Comparison of ENCODE assay signal across 9 cellular contexts in the genomic region with DNA sequence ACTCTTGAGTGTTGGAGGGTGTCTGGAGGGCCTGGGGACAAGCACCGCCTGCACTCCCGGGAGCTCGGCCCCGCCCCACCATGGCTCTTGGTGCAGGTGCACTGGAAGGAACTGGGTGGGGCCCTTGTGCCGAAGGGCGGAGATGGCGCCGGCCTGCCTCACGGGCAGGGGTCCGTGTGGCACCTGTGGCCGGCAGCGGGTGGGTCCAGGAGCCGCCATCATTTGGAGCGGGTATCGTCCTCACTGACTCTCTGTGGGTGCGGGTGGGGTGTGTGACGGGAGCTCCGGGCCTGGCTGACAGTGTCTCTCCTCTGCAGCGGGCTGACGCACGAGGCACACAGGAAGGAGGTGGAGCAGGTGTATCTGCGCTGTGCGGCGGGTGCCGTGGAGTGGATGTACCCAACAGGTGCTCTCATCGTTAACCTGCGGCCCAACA. TPM values are rescaled to one million over a fixed set of nuclear protein-coding genes. Genes with fewer than 3 reads are reported as not detected.
A peak's percentile ranks its signal among the peaks of the same experiment; 100 is the strongest.
DNase-seq lines count a peak whose midpoint lies in the region; ATAC-seq and TF ChIP-seq lines count a peak whose summit lies in the region.
"Had no signal": no experiment of that assay in that cellular context is flagged by ENCODE, and none has a peak within 500 bp of the region (broad histone marks: within the 10 kb centered on the region; RNA-seq: fewer than 3 reads in every experiment).

No MANE protein-coding gene starts in this region.

- H3K4me3 ChIP-seq in HFF-Myc (replicated peaks; ENCODE audit: low read depth, low read length) (peak overlapping the region; percentile 13), brain microvascular endothelial cell (ENCODE audit: low read depth, low read length) (no peak overlapping the region), neuronal stem cell (ENCODE audit: low read length in 2 of 2) (peak overlapping the region in 1 of 2 donors; percentile 21)

- H3K9ac ChIP-seq in neuronal stem cell (ENCODE audit: low read depth, low read length, poor library complexity), result peak overlapping the region; percentile 60

- peaks cover 0 to 9% (median 0%) of the 10 kb centered on the region in 3 donors for H3K27me3 Mint-ChIP-seq in CD14-positive monocyte (ENCODE audit: low read depth in 3 of 3)

- peaks cover 77% of the 10 kb centered on the region for H3K4me1 Mint-ChIP-seq in CD14-positive monocyte

- intact Hi-C loops in CD14-positive monocyte (cut with micrococcal nuclease), result loop anchor here (5.0 kb wide), 2 partner anchors 38 to 122 kb away; no protein-coding TSS in a partner anchor

- peaks cover 17% of the 10 kb centered on the region for H3K79me1 ChIP-seq in neuronal stem cell (ENCODE audit: low read depth, low read length)

- H3K36me3 ChIP-seq in brain microvascular endothelial cell (replicated peaks), result peaks cover 49% of the 10 kb centered on the region
- peaks cover 0 to 33% of the 10 kb centered on the region in 2 donors for H3K36me3 ChIP-seq in neuronal stem cell (replicated peaks in 1 of 2; ENCODE audit: control insufficient read depth in 2 of 2, insufficient read depth in 2 of 2, low read length in 2 of 2)

- H3K9me3 ChIP-seq in neuronal stem cell (replicated peaks in 1 of 2; ENCODE audit: control insufficient read depth in 2 of 2, insufficient read depth in 1 of 2, low read depth in 1 of 2, low read length in 2 of 2), result no peaks in the 10 kb centered on the region

- no peak overlapping the region for H2AFZ ChIP-seq in neuronal stem cell (ENCODE audit: low read length)

- peaks cover 7 to 10% of the 10 kb centered on the region in 2 donors for H3K4me1 ChIP-seq in neuronal stem cell (ENCODE audit: control insufficient read depth in 2 of 2, insufficient read depth in 1 of 2, low read depth in 1 of 2, low read length in 2 of 2)

- no peak for ATAC-seq in GM19035 (IDR thresholded peaks at IDR 0.05; ENCODE audit: unreplicated experiment)

- no peak overlapping the region for H4K91ac ChIP-seq in neuronal stem cell (ENCODE audit: low read depth, low read length, poor library complexity)

- H3K27ac Mint-ChIP-seq in CD14-positive monocyte, result peak overlapping the region in 1 of 7 donors; percentile 66

- peak overlapping the region; percentile 82 for H4K8ac ChIP-seq in neuronal stem cell (ENCODE audit: low read depth, low read length)

- no peak overlapping the region for H2BK15ac ChIP-seq in neuronal stem cell (ENCODE audit: low read length)

- H3K27ac ChIP-seq in brain microvascular endothelial cell, result peak overlapping the region; percentile 78
- no peak overlapping the region for H3K27ac ChIP-seq in neuronal stem cell (replicated peaks; ENCODE audit: low read length)

- peak overlapping the region; percentile 90 to 92 for H3K4me3 Mint-ChIP-seq in CD14-positive monocyte

- peaks cover 0 to 2% (median 0%) of the 10 kb centered on the region in 7 donors for H3K9me3 Mint-ChIP-seq in CD14-positive monocyte

- H2BK5ac ChIP-seq in neuronal stem cell (ENCODE audit: low read length), result no peak overlapping the region

- no peak overlapping the region for H3K4ac ChIP-seq in neuronal stem cell (ENCODE audit: low read length)

- peaks cover 66 to 78% of the 10 kb centered on the region in 2 donors for H3K36me3 Mint-ChIP-seq in CD14-positive monocyte

- H3K27me3 ChIP-seq in brain microvascular endothelial cell (replicated peaks) (no peaks in the 10 kb centered on the region), neuronal stem cell (ENCODE audit: control insufficient read depth in 3 of 3, insufficient read depth in 3 of 3, low read depth in 1 of 3, low read length in 3 of 3) (peaks cover 0 to 15% (median 4%) of the 10 kb centered on the region in 3 experiments)

- H3K23ac ChIP-seq in neuronal stem cell (ENCODE audit: low read depth, low read length, poor library complexity), result peak overlapping the region; percentile 80

- no peak overlapping the region for H3K14ac ChIP-seq in neuronal stem cell (ENCODE audit: low read length)

- H2BK120ac ChIP-seq in neuronal stem cell (ENCODE audit: low read depth, low read length), result no peak overlapping the region

- no peak overlapping the region for H2AK5ac ChIP-seq in neuronal stem cell (ENCODE audit: low read depth, low read length)

- no peak overlapping the region for H3K4me2 ChIP-seq in neuronal stem cell (ENCODE audit: insufficient read depth, low read length, poor library complexity, severe bottlenecking)

- H2BK12ac ChIP-seq in neuronal stem cell (ENCODE audit: low read length), result no peak overlapping the region

- WGBS in neuronal stem cell (ENCODE audit: extremely low coverage in 2 of 2, insufficient read length in 2 of 2, insufficient replicate concordance in 1 of 2), 2 donors, result no CpG with 5 or more reads among the region's 27 CpGs

- H3K18ac ChIP-seq in neuronal stem cell (ENCODE audit: low read length), result no peak overlapping the region

- in situ Hi-C loops in brain microvascular endothelial cell (cut with HindIII; ENCODE audit: low pct_ligation_motif_present, low sequenced_read_pairs), result no loop called here

- no peak for DNase-seq in CD14-positive monocyte (ENCODE audit: low spot score)
- no peak for DNase-seq in HFF-Myc (ENCODE audit: extremely low read depth, low read depth)
- no peak for DNase-seq in brain microvascular endothelial cell
- DNase-seq in neuronal stem cell (ENCODE audit: low spot score), result no peak
- DNase-seq in SKM-1 (lab: John Stamatoyannopoulos, UW; ENCODE audit: unreplicated experiment), result no peak
- DNase-seq in cortex of kidney (lab: John Stamatoyannopoulos, UW), result no peak
- DNase-seq in HCEC 1CT, result no peak
- DNase-seq: DMS 273 treated with DMSO at 0.1 percent for 48 hours had no signal

- no peak for TF ChIP-seq CTCF in CD14-positive monocyte (IDR thresholded peaks at IDR 0.05)
- no peak for TF ChIP-seq CTCF in HFF-Myc (IDR thresholded peaks at IDR 0.05; ENCODE audit: low read depth, low read length, missing control alignments)
- no peak for TF ChIP-seq CTCF in brain microvascular endothelial cell (IDR thresholded peaks at IDR 0.05; ENCODE audit: low read depth, low read length, missing control alignments)

RNA-seq across cellular contexts. Expression of a gene that starts 5.2 kb away (rescaled TPM):
- 10 to 100 TPM; 13.1 to 29.8 TPM for polyA plus RNA-seq in CD14-positive monocyte
- polyA plus RNA-seq in neuronal stem cell (2013, experiment 1 of 2), result 12.8 TPM
- polyA plus RNA-seq in neuronal stem cell (2013, experiment 2 of 2), result 14.7 TPM
